6 cellular contexts compared by ENCODE assay signal in the genomic region with DNA sequence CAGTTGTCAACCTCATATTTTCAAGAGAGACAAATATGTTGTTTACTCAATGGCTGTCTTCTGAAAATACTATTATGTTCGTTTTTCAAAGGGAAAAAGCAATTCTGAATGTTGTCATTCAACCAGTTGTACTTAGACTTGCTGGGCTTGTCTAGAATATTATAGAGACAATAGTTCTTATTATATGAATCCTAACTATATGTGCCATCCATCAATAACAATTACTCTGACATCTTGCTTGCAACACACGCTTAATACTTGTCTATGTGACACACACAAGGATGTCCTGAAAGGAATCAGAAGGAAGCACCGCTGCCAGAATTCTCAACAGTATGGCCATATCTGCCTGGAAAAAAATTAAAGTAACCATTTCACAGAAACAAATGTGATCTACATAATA.
"Had no signal": no experiment of that assay in that cellular context is flagged by ENCODE, and none has a peak within 500 bp of the region (broad histone marks: within the 10 kb centered on the region; RNA-seq: fewer than 3 reads in every experiment).

No MANE protein-coding gene starts in this region.

- H3K27ac ChIP-seq: HL-60 had no signal

- DNase-seq: IMR-90, KBM-7, KG1 had no signal

- H3K4me3 ChIP-seq: K562 had no signal

- ATAC-seq: HepG2, K562 had no signal
